26 cellular contexts compared by ENCODE assay signal in the genomic region with DNA sequence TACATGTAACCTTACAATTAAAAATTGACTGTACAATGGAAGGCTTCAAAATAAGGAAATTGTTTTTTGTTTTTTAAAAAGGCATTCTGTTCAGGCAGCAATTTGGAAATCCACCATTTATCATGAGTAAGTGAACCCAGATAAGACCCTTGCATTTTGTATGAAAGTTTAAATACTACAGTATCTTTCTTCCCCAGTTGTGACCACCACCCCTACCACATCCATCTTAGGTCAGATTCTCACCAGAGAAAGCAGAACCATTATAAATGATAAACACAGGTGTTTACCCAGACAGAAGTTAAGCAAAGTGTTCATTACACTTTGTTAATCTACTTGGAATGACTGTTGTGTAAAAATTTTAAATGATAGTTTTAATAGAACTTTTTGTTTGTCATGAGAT. TPM values are rescaled to one million over a fixed set of nuclear protein-coding genes. Genes with fewer than 3 reads are reported as not detected.
DNase-seq lines count a peak whose midpoint lies in the region; ATAC-seq and TF ChIP-seq lines count a peak whose summit lies in the region.
"Had no signal": no experiment of that assay in that cellular context is flagged by ENCODE, and none has a peak within 500 bp of the region (broad histone marks: within the 10 kb centered on the region; RNA-seq: fewer than 3 reads in every experiment).

No MANE protein-coding gene starts in this region.

- peak overlapping the region; percentile 70 for H3K27ac Mint-ChIP-seq in activated CD8-positive, alpha-beta T cell treated with anti-CD3 and anti-CD28 coated beads for 36 hours
- no peak overlapping the region for H3K27ac Mint-ChIP-seq in activated CD8-positive, alpha-beta T cell treated with anti-CD3 and anti-CD28 coated beads, Interleukin-2, amount 10 ng/mL, durations not matched to agents 7 days and 5 days
- H3K27ac Mint-ChIP-seq in IgD-negative memory B cell, result peak overlapping the region; percentile 3 to 60 (median 40)
- peak overlapping the region; percentile 48 for H3K27ac Mint-ChIP-seq in activated naive CD8-positive, alpha-beta T cell treated with anti-CD3 and anti-CD28 coated beads for 36 hours
- peak overlapping the region in 7 of 9 donors; percentile 3 to 82 (median 41) for H3K27ac Mint-ChIP-seq in naive thymus-derived CD4-positive, alpha-beta T cell

- CTCF ChIA-PET in activated CD8-positive, alpha-beta T cell treated with anti-CD3 and anti-CD28 coated beads for 36 hours (lab: Charles Lee), result no interaction called here
- CTCF ChIA-PET in activated CD8-positive, alpha-beta T cell treated with anti-CD3 and anti-CD28 coated beads, Interleukin-2, amount 10 ng/mL, durations not matched to agents 7 days and 5 days (lab: Charles Lee), result interaction anchor here (1.2 kb wide), 1 partner anchor 18 kb away, joined by 5 read pairs; no protein-coding TSS in a partner anchor
- CTCF ChIA-PET in naive thymus-derived CD4-positive, alpha-beta T cell (lab: Charles Lee), result no interaction called here

- no peaks in the 10 kb centered on the region for H3K27me3 ChIP-seq in naive thymus-derived CD4-positive, alpha-beta T cell (ENCODE audit: control insufficient read depth in 2 of 2, insufficient read depth in 2 of 2, low read length in 2 of 2)
- H3K27me3 ChIP-seq: body of pancreas, MG63, spleen, stomach, transverse colon had no signal

- DNase-seq in activated CD8-positive, alpha-beta T cell treated with anti-CD3 and anti-CD28 coated beads for 36 hours, result no peak
- no peak for DNase-seq in activated CD8-positive, alpha-beta T cell treated with anti-CD3 and anti-CD28 coated beads, Interleukin-2, amount 10 ng/mL, durations not matched to agents 7 days and 5 days
- DNase-seq in activated naive CD8-positive, alpha-beta T cell treated with anti-CD3 and anti-CD28 coated beads for 36 hours, result no peak
- DNase-seq in naive thymus-derived CD4-positive, alpha-beta T cell, result no peak
- DNase-seq in NCI-H2029 treated with DMSO at 0.1 percent for 48 hours (lab: John Stamatoyannopoulos, UW) (no peak), NCI-H2171 (lab: John Stamatoyannopoulos, UW) (no peak), left lobe of liver (ENCODE audit: low spot score) (no peak)
- DNase-seq: 8988T; activated CD4-positive, alpha-beta T cell treated with anti-CD3 and anti-CD28 coated beads for 1 hour; AML-193; body of pancreas; effector CD8-positive, alpha-beta T cell; GM23248; islet precursor cell; MG63; NCI-H1436 treated with DMSO at 0.1 percent for 48 hours; NCI-H526 treated with DMSO at 0.1 percent for 48 hours; retina; spleen; stomach; T1000; transverse colon had no signal

- intact Hi-C loops in activated CD8-positive, alpha-beta T cell treated with anti-CD3 and anti-CD28 coated beads for 36 hours (cut with micrococcal nuclease), result no loop called here
- intact Hi-C loops in naive thymus-derived CD4-positive, alpha-beta T cell (cut with micrococcal nuclease), result no loop called here

- H3K36me3 Mint-ChIP-seq in activated CD8-positive, alpha-beta T cell treated with anti-CD3 and anti-CD28 coated beads for 36 hours (ENCODE audit: low read depth), result peaks cover 48% of the 10 kb centered on the region
- peaks cover 41% of the 10 kb centered on the region for H3K36me3 Mint-ChIP-seq in activated CD8-positive, alpha-beta T cell treated with anti-CD3 and anti-CD28 coated beads, Interleukin-2, amount 10 ng/mL, durations not matched to agents 7 days and 5 days (ENCODE audit: low read depth)
- H3K36me3 Mint-ChIP-seq in IgD-negative memory B cell, result peaks cover 2% of the 10 kb centered on the region
- H3K36me3 Mint-ChIP-seq in activated naive CD8-positive, alpha-beta T cell treated with anti-CD3 and anti-CD28 coated beads for 36 hours, result peaks cover 34% of the 10 kb centered on the region
- H3K36me3 Mint-ChIP-seq in naive thymus-derived CD4-positive, alpha-beta T cell, result peaks cover 0 to 25% (median 19%) of the 10 kb centered on the region in 5 donors

- no peak for ATAC-seq in activated CD8-positive, alpha-beta T cell treated with anti-CD3 and anti-CD28 coated beads for 36 hours
- ATAC-seq in activated CD8-positive, alpha-beta T cell treated with anti-CD3 and anti-CD28 coated beads, Interleukin-2, amount 10 ng/mL, durations not matched to agents 7 days and 5 days, result no peak
- peak; percentile 46 for ATAC-seq in naive thymus-derived CD4-positive, alpha-beta T cell
- no peak for ATAC-seq in left lobe of liver
- ATAC-seq: body of pancreas, esophagus mucosa had no signal

- peaks cover 5% of the 10 kb centered on the region for H3K9me3 Mint-ChIP-seq in activated CD8-positive, alpha-beta T cell treated with anti-CD3 and anti-CD28 coated beads for 36 hours
- no peaks in the 10 kb centered on the region for H3K9me3 Mint-ChIP-seq in activated CD8-positive, alpha-beta T cell treated with anti-CD3 and anti-CD28 coated beads, Interleukin-2, amount 10 ng/mL, durations not matched to agents 7 days and 5 days (ENCODE audit: insufficient read depth)
- H3K9me3 Mint-ChIP-seq in IgD-negative memory B cell, result no peaks in the 10 kb centered on the region
- peaks cover 1% of the 10 kb centered on the region for H3K9me3 Mint-ChIP-seq in activated naive CD8-positive, alpha-beta T cell treated with anti-CD3 and anti-CD28 coated beads for 36 hours
- no peaks in the 10 kb centered on the region for H3K9me3 Mint-ChIP-seq in naive thymus-derived CD4-positive, alpha-beta T cell

- no peak overlapping the region for H3K4me3 Mint-ChIP-seq in activated CD8-positive, alpha-beta T cell treated with anti-CD3 and anti-CD28 coated beads for 36 hours
- no peak overlapping the region for H3K4me3 Mint-ChIP-seq in activated CD8-positive, alpha-beta T cell treated with anti-CD3 and anti-CD28 coated beads, Interleukin-2, amount 10 ng/mL, durations not matched to agents 7 days and 5 days
- no peak overlapping the region for H3K4me3 Mint-ChIP-seq in IgD-negative memory B cell
- no peak overlapping the region for H3K4me3 Mint-ChIP-seq in activated naive CD8-positive, alpha-beta T cell treated with anti-CD3 and anti-CD28 coated beads for 36 hours
- H3K4me3 Mint-ChIP-seq in naive thymus-derived CD4-positive, alpha-beta T cell, result no peak overlapping the region

- H3K27ac ChIP-seq in naive thymus-derived CD4-positive, alpha-beta T cell (ENCODE audit: low read depth, low read length), result no peak overlapping the region
- H3K27ac ChIP-seq: body of pancreas, GM23248, HL-60 had no signal

- peaks cover 45% of the 10 kb centered on the region for H3K4me1 Mint-ChIP-seq in activated CD8-positive, alpha-beta T cell treated with anti-CD3 and anti-CD28 coated beads for 36 hours (ENCODE audit: low read depth)
- peaks cover 30% of the 10 kb centered on the region for H3K4me1 Mint-ChIP-seq in activated CD8-positive, alpha-beta T cell treated with anti-CD3 and anti-CD28 coated beads, Interleukin-2, amount 10 ng/mL, durations not matched to agents 7 days and 5 days (ENCODE audit: low read depth)
- peaks cover 29 to 41% (median 41%) of the 10 kb centered on the region in 3 donors for H3K4me1 Mint-ChIP-seq in IgD-negative memory B cell
- peaks cover 40% of the 10 kb centered on the region for H3K4me1 Mint-ChIP-seq in activated naive CD8-positive, alpha-beta T cell treated with anti-CD3 and anti-CD28 coated beads for 36 hours
- peaks cover 34 to 62% (median 52%) of the 10 kb centered on the region in 7 donors for H3K4me1 Mint-ChIP-seq in naive thymus-derived CD4-positive, alpha-beta T cell

- POLR2A ChIA-PET in activated CD8-positive, alpha-beta T cell treated with anti-CD3 and anti-CD28 coated beads for 36 hours (lab: Charles Lee), result interaction anchor here (1.9 kb wide), 1 partner anchor 20 kb away, joined by 8 read pairs; a partner anchor contains a TSS
- POLR2A ChIA-PET in activated CD8-positive, alpha-beta T cell treated with anti-CD3 and anti-CD28 coated beads, Interleukin-2, amount 10 ng/mL, durations not matched to agents 7 days and 5 days (lab: Charles Lee), result no interaction called here
- POLR2A ChIA-PET in naive thymus-derived CD4-positive, alpha-beta T cell (lab: Charles Lee), result no interaction called here

- no peaks in the 10 kb centered on the region for H3K27me3 Mint-ChIP-seq in activated CD8-positive, alpha-beta T cell treated with anti-CD3 and anti-CD28 coated beads for 36 hours
- H3K27me3 Mint-ChIP-seq in activated CD8-positive, alpha-beta T cell treated with anti-CD3 and anti-CD28 coated beads, Interleukin-2, amount 10 ng/mL, durations not matched to agents 7 days and 5 days (ENCODE audit: low read depth), result no peaks in the 10 kb centered on the region
- no peaks in the 10 kb centered on the region for H3K27me3 Mint-ChIP-seq in IgD-negative memory B cell
- H3K27me3 Mint-ChIP-seq in activated naive CD8-positive, alpha-beta T cell treated with anti-CD3 and anti-CD28 coated beads for 36 hours, result no peaks in the 10 kb centered on the region
- H3K27me3 Mint-ChIP-seq in naive thymus-derived CD4-positive, alpha-beta T cell, result no peaks in the 10 kb centered on the region

- H3K36me3 ChIP-seq in naive thymus-derived CD4-positive, alpha-beta T cell (ENCODE audit: control insufficient read depth in 2 of 3, insufficient read depth in 3 of 3, low read length in 3 of 3), result peaks cover 0 to 20% (median 3%) of the 10 kb centered on the region in 3 experiments

- peaks cover 14 to 32% of the 10 kb centered on the region in 2 donors for H3K4me1 ChIP-seq in naive thymus-derived CD4-positive, alpha-beta T cell (ENCODE audit: control insufficient read depth in 2 of 2, insufficient read depth in 2 of 2, low read length in 2 of 2)

- no peaks in the 10 kb centered on the region for H3K9me3 ChIP-seq in naive thymus-derived CD4-positive, alpha-beta T cell (ENCODE audit: control insufficient read depth in 2 of 3, low read length in 3 of 3)
- H3K9me3 ChIP-seq: body of pancreas, spleen, stomach, transverse colon had no signal

- H3K4me3 ChIP-seq in naive thymus-derived CD4-positive, alpha-beta T cell (ENCODE audit: low read length), result no peak overlapping the region
- H3K4me3 ChIP-seq: body of pancreas, GM23248, lung, MG63, spleen, stomach, transverse colon had no signal

- TF ChIP-seq CTCF in activated CD8-positive, alpha-beta T cell treated with anti-CD3 and anti-CD28 coated beads for 36 hours (IDR thresholded peaks at IDR 0.05), result no peak

RNA-seq across cellular contexts. Expression of a gene that starts 20.2 kb away (rescaled TPM):
- total RNA-seq in activated CD8-positive, alpha-beta T cell treated with anti-CD3 and anti-CD28 coated beads for 36 hours, result 10 to 100 TPM; 70.2 to 72.0 TPM
- 10 to 100 TPM; 66.2 to 68.9 TPM for total RNA-seq in activated CD8-positive, alpha-beta T cell treated with anti-CD3 and anti-CD28 coated beads, Interleukin-2, amount 10 ng/mL, durations not matched to agents 7 days and 5 days
- polyA plus RNA-seq in IgD-negative memory B cell, result 63.6 TPM
- 10 to 100 TPM; 65.6 to 68.2 TPM for total RNA-seq in activated naive CD8-positive, alpha-beta T cell treated with anti-CD3 and anti-CD28 coated beads for 36 hours
- 100 to 1,000 TPM in 4 of 5 experiments, 10 to 100 TPM in 1; 77.9 to 132 (median 124) TPM for total RNA-seq in naive thymus-derived CD4-positive, alpha-beta T cell
- polyA plus RNA-seq in naive thymus-derived CD4-positive, alpha-beta T cell, result 10 to 100 TPM; 51.7 to 82.1 TPM
- total RNA-seq in left lobe of liver, result 23.9 TPM
